10 cellular contexts compared by ENCODE assay signal in genomic region chr19:41893899-41894298, GRCh38. TPM values are rescaled to one million over a fixed set of nuclear protein-coding genes. Genes with fewer than 3 reads are reported as not detected.
DNase-seq lines count a peak whose midpoint lies in the region; ATAC-seq, FAIRE-seq and TF ChIP-seq lines count a peak whose summit lies in the region.
"Had no signal": no experiment of that assay in that cellular context is flagged by ENCODE, and none has a peak within 500 bp of the region (broad histone marks: within the 10 kb centered on the region; RNA-seq: fewer than 3 reads in every experiment).

No MANE protein-coding gene starts in this region.

- TF ChIP-seq POLR2A in A549 (IDR thresholded peaks at IDR 0.05; ENCODE audit: low read length) = no peak
- TF ChIP-seq POLR2A in upper lobe of left lung (IDR thresholded peaks at IDR 0.05) = no peak

- POLR2A ChIA-PET in A549 (lab: Yijun Ruan, JAX) = no interaction called here

- no peaks in the 10 kb centered on the region for H3K27me3 ChIP-seq in upper lobe of left lung
- H3K27me3 ChIP-seq: pancreas had no signal

- no peak for TF ChIP-seq RAD21 in A549 (conservative IDR thresholded peaks at IDR 0.05 in 1 of 2, IDR thresholded peaks at IDR 0.05 in 1 of 2)

- H3K4me3 ChIP-seq in A549 (no peak overlapping the region), GM12864 (ENCODE audit: low read depth, low read length) (no peak overlapping the region), choroid plexus epithelial cell (ENCODE audit: low read depth, low read length) (no peak overlapping the region), upper lobe of left lung (no peak overlapping the region)
- H3K4me3 ChIP-seq: pancreas had no signal

- 70% methylated on average over 6 of the region's 6 CpGs for WGBS in A549 (ENCODE audit: missing lambda C conversion rate)
- WGBS in upper lobe of left lung, 2 donors = 82 to 92% methylated on average over 2 to 6 of the region's 6 CpGs

- no peaks in the 10 kb centered on the region for H3K9me3 ChIP-seq in A549
- H3K9me3 ChIP-seq in upper lobe of left lung = no peaks in the 10 kb centered on the region
- H3K9me3 ChIP-seq: pancreas had no signal

- no peak for FAIRE-seq in A549 (lab: Jason Lieb, UNC)
- FAIRE-seq: pancreas had no signal

- CTCF ChIA-PET in A549 (lab: Yijun Ruan, JAX) = interaction anchor here (2.7 kb wide), 1 partner anchor 11 kb away, joined by 18 read pairs; no protein-coding TSS in a partner anchor

- TF ChIP-seq CTCF in A549 (IDR thresholded peaks at IDR 0.05) (no peak), GM12864 (IDR thresholded peaks at IDR 0.05; ENCODE audit: low read depth, low read length, missing control alignments) (peak; percentile 31), choroid plexus epithelial cell (conservative IDR thresholded peaks at IDR 0.05; ENCODE audit: low read depth, low read length) (peak; percentile 39), upper lobe of left lung (IDR thresholded peaks at IDR 0.05) (no peak)

- no peak for TF ChIP-seq EP300 in A549 (IDR thresholded peaks at IDR 0.05)
- no peak for TF ChIP-seq EP300 in upper lobe of left lung (IDR thresholded peaks at IDR 0.05)

- no peak overlapping the region for H3K4me2 ChIP-seq in A549

- H3K27ac ChIP-seq in A549 (peak overlapping the region in 1 of 2 experiments; percentile 42; a peak in 1 of 6 replicates), upper lobe of left lung (no peak overlapping the region)
- H3K27ac ChIP-seq: pancreas had no signal

- H3K36me3 ChIP-seq in upper lobe of left lung = peaks cover 28 to 91% (median 81%) of the 10 kb centered on the region in 4 donors

- ATAC-seq in A549 (peak; percentile 25 to 63), upper lobe of left lung (ENCODE audit: low FRiP score in 2 of 2) (no peak), left cardiac atrium (no peak), HG03097 (IDR thresholded peaks at IDR 0.05; ENCODE audit: low FRiP score, unreplicated experiment) (no peak)
- ATAC-seq: pancreas had no signal

- H3K4me1 ChIP-seq in A549 (peaks cover 14% of the 10 kb centered on the region; the same call in 2 of the 3 replicates), upper lobe of left lung (peaks cover under 1 to 17% (median 2%) of the 10 kb centered on the region in 4 donors)
- H3K4me1 ChIP-seq: pancreas had no signal

- DNase-seq in A549 (ENCODE audit: low read depth in 1 of 2, low spot score in 1 of 2) = peak in 1 of 2 experiments; percentile 87
- no peak for DNase-seq in GM12864 (ENCODE audit: low read depth)
- DNase-seq in choroid plexus epithelial cell (ENCODE audit: low read depth) = peak; percentile 46
- no peak for DNase-seq in upper lobe of left lung
- no peak for DNase-seq in left cardiac atrium
- no peak for DNase-seq in stimulated activated CD4-positive, alpha-beta T cell treated with anti-CD3 and anti-CD28 coated beads, Interleukin-4, amount 100 ng/mL, for 1 hour
- DNase-seq: NCI-H510A, pancreas had no signal

- intact Hi-C loops in left cardiac atrium (cut with DNase I) = no loop called here

TF ChIP-seq in A549, 52 proteins besides CTCF, POLR2A, EP300 and RAD21 (continues in another document):
- no peak for TF ChIP-seq RFX5 (IDR thresholded peaks at IDR 0.05)
- TF ChIP-seq RNF2 (IDR thresholded peaks at IDR 0.05; ENCODE audit: borderline replicate concordance, low read depth) = no peak
- TF ChIP-seq MAFK (IDR thresholded peaks at IDR 0.05; ENCODE audit: partially characterized antibody) = no peak
- no peak for TF ChIP-seq FOSB (CRISPR knock-in tag; IDR thresholded peaks at IDR 0.05)
- no peak for TF ChIP-seq PHF8 (IDR thresholded peaks at IDR 0.05; ENCODE audit: borderline replicate concordance, low read depth)
- no peak for TF ChIP-seq ESRRA (IDR thresholded peaks at IDR 0.05; ENCODE audit: borderline replicate concordance, low read length)
- TF ChIP-seq SMC3 (IDR thresholded peaks at IDR 0.05) = no peak; the same call in 2 of the 3 replicates
- no peak for TF ChIP-seq HEYL (CRISPR knock-in tag; IDR thresholded peaks at IDR 0.05)

TF ChIP-seq in PFSK-1, 5 proteins besides CTCF, POLR2A, EP300 and RAD21:
- TF ChIP-seq TAF1 (IDR thresholded peaks at IDR 0.05; ENCODE audit: borderline replicate concordance, insufficient read depth, low read length) = no peak
- TF ChIP-seq FOXP2 (optimal IDR thresholded peaks at IDR 0.05; ENCODE audit: borderline replicate concordance, extremely low read depth, extremely low read length, insufficient read depth) = peak; percentile 10

RNA-seq across cellular contexts. Expression of gene ARHGEF1, which starts 10.9 kb away (rescaled TPM):
- polyA plus RNA-seq in A549 (2011; rRNA removed) = 34.5 and 38.0 TPM in 2 replicates
- 113 and 132 TPM in 2 replicates for polyA plus RNA-seq in A549 (2012; cell fraction: cytosol; rRNA removed)
- 335 and 389 TPM in 2 replicates for polyA plus RNA-seq in A549 (2012; cell fraction: nucleus; rRNA removed)
- polyA plus RNA-seq in A549 (2017; fragmentation: RNase III; extraction: RNeasy Plus Mini Kit Qiagen cat#74134 plus additional on column Dnase treatment) = 71.5 to 92.9 TPM (median 84.2 TPM) in 3 replicates
- 33.2 and 39.9 TPM in 2 replicates for polyA minus RNA-seq in A549 (2011; rRNA and poly(A)+ RNA removed)
- polyA plus RNA-seq in PFSK-1 (2012; ENCODE audit: insufficient read length, low read depth) = 134 TPM
- total RNA-seq in upper lobe of left lung = 100 to 1,000 TPM; 115 to 731 (median 233) TPM
- 10 to 100 TPM; 47.0 to 59.1 TPM for total RNA-seq in left cardiac atrium

RNA-seq across cellular contexts. Expression of gene CD79A, which starts 16.8 kb away (rescaled TPM):
- polyA plus RNA-seq in A549 (2011; rRNA removed) (0.52 and 0.57 TPM in 2 replicates), A549 (2017; fragmentation: RNase III; extraction: RNeasy Plus Mini Kit Qiagen cat#74134 plus additional on column Dnase treatment) (0.29 to 0.54 TPM (median 0.29 TPM) in 3 replicates)
- 0.53 and 0.65 TPM in 2 replicates for polyA plus RNA-seq in A549 (2012; cell fraction: cytosol; rRNA removed)
- polyA plus RNA-seq in A549 (2012; cell fraction: nucleus; rRNA removed) = 0.67 and 0.77 TPM in 2 replicates
- 0.41 and 0.58 TPM in 2 replicates for polyA minus RNA-seq in A549 (2011; rRNA and poly(A)+ RNA removed)
- 0.84 TPM for polyA plus RNA-seq in PFSK-1 (2012; ENCODE audit: insufficient read length, low read depth)
- total RNA-seq in upper lobe of left lung (1 to 10 TPM in 4 of 6 donors, under 1 TPM in 1, not detected in 1; 0.76 to 4.7 (median 4.1) TPM), left cardiac atrium (under 1 TPM; 0.24 to 0.68 TPM)

RNA-seq across cellular contexts. Expression of gene RPS19, which starts 33.8 kb away (rescaled TPM):
- polyA plus RNA-seq in A549 (2011; rRNA removed) = 2,749 and 3,564 TPM in 2 replicates
- polyA plus RNA-seq in A549 (2012; cell fraction: cytosol; rRNA removed) = 3,114 and 3,796 TPM in 2 replicates
- 3,748 and 4,898 TPM in 2 replicates for polyA plus RNA-seq in A549 (2012; cell fraction: nucleus; rRNA removed)
- polyA plus RNA-seq in A549 (2017; fragmentation: RNase III; extraction: RNeasy Plus Mini Kit Qiagen cat#74134 plus additional on column Dnase treatment) = 7,778 to 7,989 TPM (median 7,924 TPM) in 3 replicates
- polyA minus RNA-seq in A549 (2011; rRNA and poly(A)+ RNA removed) = 2,997 and 3,081 TPM in 2 replicates
- polyA plus RNA-seq in PFSK-1 (2012; ENCODE audit: insufficient read length, low read depth) = 5,052 TPM
- total RNA-seq in upper lobe of left lung = 1,000 to 10,000 TPM in 5 of 6 donors, 100 to 1,000 TPM in 1; 677 to 2,013 (median 1,382) TPM
- total RNA-seq in left cardiac atrium = 100 to 1,000 TPM; 811 to 841 TPM

RNA-seq across cellular contexts. Expression of gene ERFL, which starts 34.4 kb away (rescaled TPM):
- polyA plus RNA-seq in A549 (2011; rRNA removed) = 0.19 and 0.21 TPM in 2 replicates
- 0.07 and 0.08 TPM in 2 replicates for polyA plus RNA-seq in A549 (2012; cell fraction: cytosol; rRNA removed)
- 0.50 and 0.82 TPM in 2 replicates for polyA plus RNA-seq in A549 (2012; cell fraction: nucleus; rRNA removed)
- 0.10 to 0.20 TPM (median 0.15 TPM) in 3 replicates for polyA plus RNA-seq in A549 (2017; fragmentation: RNase III; extraction: RNeasy Plus Mini Kit Qiagen cat#74134 plus additional on column Dnase treatment)
- polyA minus RNA-seq in A549 (2011; rRNA and poly(A)+ RNA removed) = 0.17 TPM in 1 of 2 replicates, not detected in the other
- polyA plus RNA-seq in PFSK-1 (2012; ENCODE audit: insufficient read length, low read depth) = 1.1 TPM
- 1 to 10 TPM in 2 of 6 donors, under 1 TPM in 3, not detected in 1; 0.20 to 6.3 (median 0.49) TPM for total RNA-seq in upper lobe of left lung
- under 1 TPM in 1 of 2 donors, not detected in 1; 0.16 TPM for total RNA-seq in left cardiac atrium

RNA-seq across cellular contexts. Expression of gene DMRTC2, which starts 49.1 kb away (rescaled TPM):
- not detected in 2 replicates for polyA plus RNA-seq in A549 (2011; rRNA removed)
- polyA plus RNA-seq in A549 (2012; cell fraction: cytosol; rRNA removed) = not detected in 2 replicates
- polyA plus RNA-seq in A549 (2012; cell fraction: nucleus; rRNA removed) = not detected in 2 replicates
- polyA plus RNA-seq in A549 (2017; fragmentation: RNase III; extraction: RNeasy Plus Mini Kit Qiagen cat#74134 plus additional on column Dnase treatment) = not detected in 3 replicates
- polyA minus RNA-seq in A549 (2011; rRNA and poly(A)+ RNA removed) = not detected in 2 replicates
- not detected for polyA plus RNA-seq in PFSK-1 (2012; ENCODE audit: insufficient read length, low read depth)
- not detected for total RNA-seq in upper lobe of left lung
- total RNA-seq in left cardiac atrium = not detected
- total RNA-seq: pancreas had no signal
- polyA plus RNA-seq: pancreas had no signal

Comparison
In these comparisons a context has a peak if more than half of its experiments do, and no peak if none do; other contexts are left out.
1. ATAC-seq: peak in A549 (2 of 2); none in upper lobe of left lung (0 of 2), left cardiac atrium (0 of 2) and HG03097 (single experiment).
2. CTCF ChIP-seq: peak in GM12864 (single experiment) and choroid plexus epithelial cell (single experiment); none in A549 (single experiment) and upper lobe of left lung (0 of 6).